Comparison of ENCODE assay signal across 8 cellular contexts in genomic region chr15:64912379-64912778, GRCh38. TPM values are rescaled to one million over a fixed set of nuclear protein-coding genes. Genes with fewer than 3 reads are reported as not detected.
DNase-seq lines count a peak whose midpoint lies in the region; ATAC-seq, FAIRE-seq and TF ChIP-seq lines count a peak whose summit lies in the region.

No MANE protein-coding gene starts in this region.

- peak overlapping the region; percentile 67 to 82 for H3K4me3 ChIP-seq in Panc1 (ENCODE audit: low read depth in 2 of 2, low read length in 2 of 2)
- peak overlapping the region; percentile 55 for H3K4me3 ChIP-seq in neuron (ENCODE audit: low read length)

- no peak for FAIRE-seq in GM12892 (lab: Jason Lieb, UNC)

- BruUV-seq in Panc1 (replicated peaks; lab: Mats Ljungman, UMichigan), result no TSS peak

- no peak overlapping the region for H2AFZ ChIP-seq in neuron (ENCODE audit: low read depth, low read length)

- H3K27ac ChIP-seq in C4-2B (peak overlapping the region; percentile 42), Panc1 (ENCODE audit: low read length) (0 out of 2 replicates have a peak overlapping the region, but pooled peaks have one; percentile 34)

- H3K36me3 ChIP-seq in Panc1 (ENCODE audit: control insufficient read depth, insufficient read depth, low read length), result no peaks in the 10 kb centered on the region; the same call in 1 of the 2 replicates
- H3K36me3 ChIP-seq in neuron (ENCODE audit: insufficient read depth, low read length), result no peaks in the 10 kb centered on the region

- in situ Hi-C loops in Panc1 (cut with HindIII; ENCODE audit: low pct_unique_long_range_greater_than_20kb, low sequenced_read_pairs), result no loop called here

- DNase-seq in Panc1 (ENCODE audit: low read depth, low spot score) (no peak), NCI-H526 treated with DMSO at 0.1 percent for 48 hours (lab: John Stamatoyannopoulos, UW) (no peak), GM12892 (ENCODE audit: insufficient read length) (no peak)
- DNase-seq in activated CD8-positive, alpha-beta memory T cell treated with anti-CD3 and anti-CD28 coated beads, Interleukin-2, amount 50 U/mL, for 4 hours, result no peak

- intact Hi-C loops in Panc1 (cut with micrococcal nuclease; ENCODE audit: unreplicated experiment), result no loop called here

- H3K27me3 ChIP-seq in Panc1 (ENCODE audit: control insufficient read depth, insufficient read depth, low read length) (0 out of 2 replicates have a peak, but pooled peaks cover 2% of the 10 kb centered on the region), neuron (ENCODE audit: insufficient read depth, low read length) (peaks cover 5% of the 10 kb centered on the region)

- ATAC-seq in Panc1 (0 out of 2 replicates have a peak, but pooled peaks have one; percentile 19), esophagus mucosa (peak; percentile 14), HG03039 (IDR thresholded peaks at IDR 0.05; ENCODE audit: unreplicated experiment) (no peak)

- POLR2A ChIA-PET in Panc1 (lab: Charles Lee), result interaction anchor here (0.6 to 0.7 kb wide), 2 partner anchors 45 to 312 kb away, joined by 3 read pairs; no protein-coding TSS in a partner anchor

- H3K4me1 ChIP-seq in Panc1 (ENCODE audit: control insufficient read depth, insufficient read depth, low read length) (peaks cover 6% of the 10 kb centered on the region), neuron (ENCODE audit: insufficient read depth, low read length) (peaks cover 12% of the 10 kb centered on the region)

- TF ChIP-seq CTCF in C4-2B (conservative IDR thresholded peaks at IDR 0.05), result no peak
- no peak for TF ChIP-seq CTCF in Panc1 (IDR thresholded peaks at IDR 0.05)

- no peaks in the 10 kb centered on the region for H3K9me3 ChIP-seq in Panc1 (ENCODE audit: control insufficient read depth, insufficient read depth, low read depth, low read length)
- no peaks in the 10 kb centered on the region for H3K9me3 ChIP-seq in neuron (ENCODE audit: low read length)

- CTCF ChIA-PET in Panc1 (lab: Charles Lee), result interaction anchor here (0.6 kb wide), 1 partner anchor 31 kb away, joined by 3 read pairs; no protein-coding TSS in a partner anchor

- no peak for TF ChIP-seq POLR2A in GM12892 (IDR thresholded peaks at IDR 0.05; ENCODE audit: low read depth, low read length)

RNA-seq across cellular contexts. Expression of gene ANKDD1A, which starts 0.7 kb away (rescaled TPM):
- total RNA-seq in Panc1 (2021; ENCODE audit: unreplicated experiment), result 6.8 TPM
- 10.2 TPM for polyA plus RNA-seq in Panc1 (2012; ENCODE audit: insufficient read length)
- 1.6 TPM for total RNA-seq in esophagus mucosa
- polyA plus RNA-seq in GM12892 (2012; ENCODE audit: missing spikeins), result 2.5 TPM
